In the genomic region with DNA sequence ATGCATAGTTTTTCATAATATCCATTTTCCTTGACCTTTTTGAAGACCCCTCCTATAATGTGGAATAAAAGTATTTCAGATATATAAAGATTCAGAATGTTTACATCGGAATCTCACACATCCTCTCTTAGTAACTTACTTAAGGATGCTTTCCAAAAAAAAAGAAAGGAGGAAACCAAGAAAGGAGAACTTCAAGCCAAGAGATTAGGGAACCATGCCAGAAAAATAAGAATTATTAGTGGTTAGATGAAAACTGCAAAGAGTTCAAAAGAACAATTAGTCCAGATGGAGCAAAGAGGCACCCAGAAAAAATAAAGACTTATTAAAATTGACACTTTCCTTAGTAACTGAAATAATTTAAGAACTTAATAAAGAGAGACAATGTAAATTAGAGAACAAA, we compare ENCODE assay signal across 19 cellular contexts.
DNase-seq lines count a peak whose midpoint lies in the region; ATAC-seq, FAIRE-seq and TF ChIP-seq lines count a peak whose summit lies in the region.
"Had no signal": no experiment of that assay in that cellular context is flagged by ENCODE, and none has a peak within 500 bp of the region (broad histone marks: within the 10 kb centered on the region; RNA-seq: fewer than 3 reads in every experiment).

No MANE protein-coding gene starts in this region.

- intact Hi-C loops in pancreas (cut with DNase I): no loop called here

- H3K27ac Mint-ChIP-seq in type B pancreatic cell: no peak overlapping the region
- H3K27ac Mint-ChIP-seq: CD4-positive, CD25-positive, alpha-beta regulatory T cell; H9 had no signal

- no peak for ATAC-seq in pancreas
- ATAC-seq: A549, GM12878, HepG2 had no signal

- no peaks in the 10 kb centered on the region for H3K9me3 ChIP-seq in pancreas
- H3K9me3 ChIP-seq: A549, BLaER1, Caco-2 had no signal

- no peaks in the 10 kb centered on the region for H3K27me3 Mint-ChIP-seq in type B pancreatic cell
- H3K27me3 Mint-ChIP-seq: IgD-negative memory B cell had no signal

- H3K4me3 Mint-ChIP-seq in type B pancreatic cell: no peak overlapping the region
- H3K4me3 Mint-ChIP-seq: CD4-positive, CD25-positive, alpha-beta regulatory T cell; H9; IgD-negative memory B cell had no signal

- H3K4me3 ChIP-seq in HL-60 (replicated peaks; ENCODE audit: insufficient read depth, low read length) (no peak overlapping the region), pancreas (no peak overlapping the region)
- H3K4me3 ChIP-seq: A549, BLaER1, GM12878 had no signal

- H3K36me3 ChIP-seq in pancreas: no peaks in the 10 kb centered on the region
- H3K36me3 ChIP-seq: BLaER1 had no signal

- WGBS in pancreas, 2 donors: 76 to 90% methylated on average over 1 of the region's 1 CpG

- peak; percentile 25 for DNase-seq in NOMO-1 treated with DMSO at 0.1 percent for 48 hours (lab: John Stamatoyannopoulos, UW; ENCODE audit: unreplicated experiment)
- DNase-seq in NOMO-1 treated with dmso at 0.1 percent for 144 hours (lab: John Stamatoyannopoulos, UW; ENCODE audit: unreplicated experiment): no peak
- DNase-seq in HL-60 (ENCODE audit: low read depth in 1 of 2, low spot score in 1 of 2): no peak
- peak; percentile 54 for DNase-seq in amniotic epithelial cell (ENCODE audit: low read depth)
- DNase-seq in pancreas: no peak
- DNase-seq in dermis blood vessel endothelial cell: no peak
- DNase-seq in SHP77 (lab: John Stamatoyannopoulos, UW): no peak
- no peak for DNase-seq in type B pancreatic cell (ENCODE audit: extremely low spot score, unreplicated experiment)
- DNase-seq: Caco-2; CD4-positive, CD25-positive, alpha-beta regulatory T cell; GF-D8; H9 had no signal

- no peaks in the 10 kb centered on the region for H3K36me3 Mint-ChIP-seq in type B pancreatic cell
- H3K36me3 Mint-ChIP-seq: CD4-positive, CD25-positive, alpha-beta regulatory T cell; IgD-negative memory B cell had no signal

- no peak for TF ChIP-seq CTCF in HL-60 (IDR thresholded peaks at IDR 0.05; ENCODE audit: insufficient read depth, low read length)
- TF ChIP-seq CTCF in pancreas (IDR thresholded peaks at IDR 0.05): no peak
- no peak for TF ChIP-seq CTCF in type B pancreatic cell (conservative IDR thresholded peaks at IDR 0.05)

- H3K4me1 ChIP-seq in pancreas: no peaks in the 10 kb centered on the region
- H3K4me1 ChIP-seq: A549, BLaER1, Caco-2 had no signal

- H3K27me3 ChIP-seq in HL-60 (ENCODE audit: insufficient read depth, poor library complexity, severe bottlenecking): no peaks in the 10 kb centered on the region
- H3K27me3 ChIP-seq in pancreas: no peaks in the 10 kb centered on the region
- H3K27me3 ChIP-seq: BLaER1 had no signal

- 0 out of 2 replicates have a peak overlapping the region, but pooled peaks have one; percentile 13 for H3K27ac ChIP-seq in HL-60 (replicated peaks)
- H3K27ac ChIP-seq in pancreas: no peak overlapping the region
- H3K27ac ChIP-seq: 22Rv1, A549, BLaER1 had no signal

- peaks cover 8% of the 10 kb centered on the region for H3K9me3 Mint-ChIP-seq in type B pancreatic cell

- no peaks in the 10 kb centered on the region for H3K4me1 Mint-ChIP-seq in type B pancreatic cell (ENCODE audit: unreplicated experiment)
- H3K4me1 Mint-ChIP-seq: H9 had no signal

- FAIRE-seq in pancreas (lab: Jason Lieb, UNC): peak; percentile 86
- FAIRE-seq: A549, H1, HepG2 had no signal

Comparison
In these comparisons a context has a peak if more than half of its experiments do, and no peak if none do; other contexts are left out.
1. DNase-seq: peak in NOMO-1 treated with DMSO at 0.1 percent for 48 hours (single experiment) and amniotic epithelial cell (single experiment); none in NOMO-1 treated with dmso at 0.1 percent for 144 hours (single experiment), HL-60 (0 of 2), pancreas (0 of 6), dermis blood vessel endothelial cell (single experiment), SHP77 (0 of 2) and type B pancreatic cell (single experiment).